In genomic region chr10:24561453-24561852, GRCh38 we compare ENCODE assay signal across 26 cellular contexts.
A peak's percentile ranks its signal among the peaks of the same experiment; 100 is the strongest.
DNase-seq lines count a peak whose midpoint lies in the region; ATAC-seq and TF ChIP-seq lines count a peak whose summit lies in the region.
"Had no signal": no experiment of that assay in that cellular context is flagged by ENCODE, and none has a peak within 500 bp of the region (broad histone marks: within the 10 kb centered on the region; RNA-seq: fewer than 3 reads in every experiment).

No MANE protein-coding gene starts in this region.

- H3K27me3 Mint-ChIP-seq in endodermal cell (ENCODE audit: insufficient read depth) (peaks cover 2% of the 10 kb centered on the region), nephron progenitor cell (ENCODE audit: low read depth, poor library complexity) (peaks cover 6% of the 10 kb centered on the region)

- no peak for TF ChIP-seq CTCF in LNCaP clone FGC (IDR thresholded peaks at IDR 0.05; ENCODE audit: control insufficient read depth, extremely low read depth, insufficient read depth)
- no peak for TF ChIP-seq CTCF in endodermal cell (conservative IDR thresholded peaks at IDR 0.05)
- TF ChIP-seq CTCF in nephron progenitor cell (IDR thresholded peaks at IDR 0.05) = no peak

- ATAC-seq in GM18909 (IDR thresholded peaks at IDR 0.05; ENCODE audit: poor library complexity, unreplicated experiment) = no peak
- ATAC-seq: foreskin keratinocyte; left lung; natural killer cell; right cardiac atrium; stimulated activated naive B cell treated with anti-CD40 and anti-IgM and Interleukin-4, amounts not matched to agents 10 μg/mL and 1 μg/mL and 100 μg/mL, for 72 hours had no signal

- H3K27ac ChIP-seq in endodermal cell (ENCODE audit: low read depth, low read length) = no peak overlapping the region
- H3K27ac ChIP-seq: foreskin keratinocyte, KMS-11, left lung, RWPE1, testis, vagina had no signal

- H3K36me3 ChIP-seq in endodermal cell (ENCODE audit: control insufficient read depth, insufficient read depth, low read length) = no peaks in the 10 kb centered on the region
- H3K36me3 ChIP-seq: left lung, vagina had no signal

- DNase-seq in GM04504 (ENCODE audit: low read depth) (peak; percentile 8), LNCaP clone FGC (ENCODE audit: low read depth) (peak; percentile 11), endodermal cell (no peak), nephron progenitor cell (no peak), anterior cingulate cortex (lab: John Stamatoyannopoulos, UW) (no peak), GM03348 (ENCODE audit: low spot score) (no peak)
- DNase-seq: activated CD4-positive, alpha-beta T cell treated with anti-CD3 and anti-CD28 coated beads, Interleukin-2, amount 50 U/mL, for 1 hour; activated naive CD4-positive, alpha-beta T cell treated with anti-CD3 and anti-CD28 coated beads, Interleukin-2, amount 10 ng/mL, durations not matched to agents 7 days and 5 days; CD4-positive, alpha-beta T cell; cerebellar nuclear complex; foreskin keratinocyte; left lung; natural killer cell; NCI-H1048; NCI-H187 treated with DMSO at 0.1 percent for 48 hours; NCI-H774; right cardiac atrium; stimulated activated CD4-positive, alpha-beta T cell treated with anti-CD3 and anti-CD28 coated beads, Interleukin-4, amount 100 ng/mL, for 1 hour; stimulated activated naive B cell treated with anti-CD40 and anti-IgM and Interleukin-4, amounts not matched to agents 10 μg/mL and 1 μg/mL and 100 μg/mL, for 72 hours; T-helper 9 cell; testis had no signal

- no peaks in the 10 kb centered on the region for H3K27me3 ChIP-seq in endodermal cell (ENCODE audit: control insufficient read depth, insufficient read depth, low read length, poor library complexity, severe bottlenecking)
- H3K27me3 ChIP-seq: foreskin keratinocyte, left lung, testis, vagina had no signal

- H3K9ac ChIP-seq in endodermal cell (ENCODE audit: extremely low read depth, low read length, poor library complexity, severe bottlenecking) = no peak overlapping the region
- H3K9ac ChIP-seq: KMS-11 had no signal

- H3K9me3 Mint-ChIP-seq in endodermal cell (no peaks in the 10 kb centered on the region), nephron progenitor cell (peaks cover 7% of the 10 kb centered on the region)
- H3K9me3 Mint-ChIP-seq: activated naive CD4-positive, alpha-beta T cell treated with anti-CD3 and anti-CD28 coated beads, Interleukin-2, amount 10 ng/mL, durations not matched to agents 7 days and 5 days; activated T-helper 1 cell treated with anti-CD3 and anti-CD28 coated beads, Interleukin-12 subunit alpha, Interleukin-12 subunit beta, Interleukin-2, Interleukin-4 antibody, amounts not matched to agents 30 ng/mL and 10 ng/mL and 1 ng/mL, durations not matched to agents 14 hours and 24 hours and 36 hours; CD4-positive, alpha-beta T cell; natural killer cell had no signal

- no peaks in the 10 kb centered on the region for H3K4me1 ChIP-seq in endodermal cell (ENCODE audit: control insufficient read depth, insufficient read depth, low read length)
- H3K4me1 ChIP-seq: left lung had no signal

- H3K4me1 Mint-ChIP-seq in endodermal cell (peaks cover 3% of the 10 kb centered on the region), nephron progenitor cell (peaks cover 38% of the 10 kb centered on the region)
- H3K4me1 Mint-ChIP-seq: stimulated activated naive B cell treated with anti-CD40 and anti-IgM and Interleukin-4, amounts not matched to agents 10 μg/mL and 1 μg/mL and 100 μg/mL, for 72 hours had no signal

- H3K4me3 Mint-ChIP-seq in endodermal cell (no peak overlapping the region), nephron progenitor cell (peak overlapping the region; percentile 20)
- H3K4me3 Mint-ChIP-seq: activated naive CD4-positive, alpha-beta T cell treated with anti-CD3 and anti-CD28 coated beads, Interleukin-2, amount 10 ng/mL, durations not matched to agents 7 days and 5 days; activated T-helper 1 cell treated with anti-CD3 and anti-CD28 coated beads, Interleukin-12 subunit alpha, Interleukin-12 subunit beta, Interleukin-2, Interleukin-4 antibody, amounts not matched to agents 30 ng/mL and 10 ng/mL and 1 ng/mL, durations not matched to agents 14 hours and 24 hours and 36 hours; CD4-positive, alpha-beta T cell; natural killer cell; stimulated activated naive B cell treated with anti-CD40 and anti-IgM and Interleukin-4, amounts not matched to agents 10 μg/mL and 1 μg/mL and 100 μg/mL, for 72 hours had no signal

- peak overlapping the region; percentile 48 for H3K27ac Mint-ChIP-seq in endodermal cell
- H3K27ac Mint-ChIP-seq in nephron progenitor cell = peak overlapping the region; percentile 90
- H3K27ac Mint-ChIP-seq: activated naive CD4-positive, alpha-beta T cell treated with anti-CD3 and anti-CD28 coated beads, Interleukin-2, amount 10 ng/mL, durations not matched to agents 7 days and 5 days; activated T-helper 1 cell treated with anti-CD3 and anti-CD28 coated beads, Interleukin-12 subunit alpha, Interleukin-12 subunit beta, Interleukin-2, Interleukin-4 antibody, amounts not matched to agents 30 ng/mL and 10 ng/mL and 1 ng/mL, durations not matched to agents 14 hours and 24 hours and 36 hours; CD4-positive, alpha-beta T cell; natural killer cell; stimulated activated naive B cell treated with anti-CD40 and anti-IgM and Interleukin-4, amounts not matched to agents 10 μg/mL and 1 μg/mL and 100 μg/mL, for 72 hours had no signal

- no peaks in the 10 kb centered on the region for H3K9me3 ChIP-seq in endodermal cell (ENCODE audit: control insufficient read depth, low read length)
- H3K9me3 ChIP-seq: left lung, testis, vagina had no signal

- H3K36me3 Mint-ChIP-seq in endodermal cell (ENCODE audit: low read depth) (no peaks in the 10 kb centered on the region), nephron progenitor cell (ENCODE audit: low read depth) (no peaks in the 10 kb centered on the region)
- H3K36me3 Mint-ChIP-seq: activated naive CD4-positive, alpha-beta T cell treated with anti-CD3 and anti-CD28 coated beads, Interleukin-2, amount 10 ng/mL, durations not matched to agents 7 days and 5 days; natural killer cell; stimulated activated naive B cell treated with anti-CD40 and anti-IgM and Interleukin-4, amounts not matched to agents 10 μg/mL and 1 μg/mL and 100 μg/mL, for 72 hours had no signal

- 88 to 92% methylated on average over 2 to 3 of the region's 3 CpGs for WGBS in endodermal cell (ENCODE audit: insufficient coverage in 1 of 2, insufficient read length in 1 of 2), 2 experiments

- H3K4me3 ChIP-seq in LNCaP clone FGC (ENCODE audit: low read depth, low read length) (no peak overlapping the region), endodermal cell (ENCODE audit: low read length) (no peak overlapping the region)
- H3K4me3 ChIP-seq: left lung, testis, vagina had no signal

Comparison
In these comparisons a context has a peak if more than half of its experiments do, and no peak if none do; other contexts are left out.
1. DNase-seq: peak in GM04504 (single experiment) and LNCaP clone FGC (single experiment); none in endodermal cell (single experiment), nephron progenitor cell (single experiment), anterior cingulate cortex (0 of 58) and GM03348 (single experiment).